23 cellular contexts compared by ENCODE assay signal in genomic region chr11:71545405-71545966, GRCh38. TPM values are rescaled to one million over a fixed set of nuclear protein-coding genes. Genes with fewer than 3 reads are reported as not detected.
DNase-seq lines count a peak whose midpoint lies in the region; ATAC-seq and TF ChIP-seq lines count a peak whose summit lies in the region.
"Had no signal": no experiment of that assay in that cellular context is flagged by ENCODE, and none has a peak within 500 bp of the region (broad histone marks: within the 10 kb centered on the region; RNA-seq: fewer than 3 reads in every experiment).

No MANE protein-coding gene starts in this region.

- peak in 3 of 4 donors; percentile 39 to 57 (median 48) for ATAC-seq in right lobe of liver
- ATAC-seq: A549; CD8-positive, alpha-beta T cell; GM12878; GM23338 had no signal

- no peak overlapping the region for H2BK120ac ChIP-seq in trophoblast cell (ENCODE audit: insufficient read depth, low read length, poor library complexity)

- peaks cover 14% of the 10 kb centered on the region for H3K27me3 Mint-ChIP-seq in endothelial cell (ENCODE audit: unreplicated experiment)

- no peak overlapping the region for H3K4me3 Mint-ChIP-seq in endothelial cell (ENCODE audit: unreplicated experiment)
- H3K4me3 Mint-ChIP-seq: CD4-positive, CD25-positive, alpha-beta regulatory T cell; CD8-positive, alpha-beta T cell; GM23338; HFFc6 had no signal

- H4K12ac ChIP-seq in trophoblast cell (ENCODE audit: low read depth, low read length): no peak overlapping the region

- H3K9ac ChIP-seq in BLaER1 treated with 17β-estradiol and CSF1 and Interleukin-3, amounts not matched to agents 10 nM and 100 nM: 0 out of 22 replicates have a peak overlapping the region, but pooled peaks of 1 of the 11 experiments have one; percentile 0
- no peak overlapping the region for H3K9ac ChIP-seq in trophoblast cell (ENCODE audit: low read length)

- peaks cover 20 to 39% (median 31%) of the 10 kb centered on the region in 11 experiments for H3K9me3 ChIP-seq in BLaER1 treated with 17β-estradiol and CSF1 and Interleukin-3, amounts not matched to agents 10 nM and 100 nM (replicated peaks in 1 of 11)
- H3K9me3 ChIP-seq in right lobe of liver: no peaks in the 10 kb centered on the region
- peaks cover 4% of the 10 kb centered on the region for H3K9me3 ChIP-seq in trophoblast cell (ENCODE audit: insufficient read depth, low read depth, low read length)
- H3K9me3 ChIP-seq in right atrium auricular region: no peaks in the 10 kb centered on the region
- H3K9me3 ChIP-seq: BE2C, HAP-1 had no signal

- WGBS in right lobe of liver (ENCODE audit: insufficient coverage, low coverage, low lambda C conversion rate, missing lambda C conversion rate): 100% methylated on average over 3 of the region's 12 CpGs
- no CpG with 5 or more reads among the region's 12 CpGs for WGBS in trophoblast cell (ENCODE audit: extremely low coverage, insufficient coverage, insufficient read length)

- H3K18ac ChIP-seq in trophoblast cell (ENCODE audit: low read length): no peak overlapping the region

- H4K91ac ChIP-seq in trophoblast cell (ENCODE audit: low read depth, low read length): no peak overlapping the region

- TF ChIP-seq POLR2A in right lobe of liver (IDR thresholded peaks at IDR 0.05): no peak
- no peak for TF ChIP-seq POLR2A in erythroblast (IDR thresholded peaks at IDR 0.05; ENCODE audit: low read length)

- no peak overlapping the region for H3K14ac ChIP-seq in trophoblast cell (ENCODE audit: low read length)

- H3K27ac ChIP-seq in BLaER1 treated with 17β-estradiol and CSF1 and Interleukin-3, amounts not matched to agents 10 nM and 100 nM: peak overlapping the region in 7 of 11 experiments; percentile 24 to 83 (median 81); a peak in 10 of 22 replicates
- no peak overlapping the region for H3K27ac ChIP-seq in right lobe of liver
- no peak overlapping the region for H3K27ac ChIP-seq in trophoblast cell (ENCODE audit: low read depth, low read length)
- H3K27ac ChIP-seq in right atrium auricular region: no peak overlapping the region
- H3K27ac ChIP-seq: A549, C4-2B had no signal

- intact Hi-C loops in right lobe of liver (cut with DNase I): no loop called here

- peaks cover 46 to 81% (median 73%) of the 10 kb centered on the region in 10 experiments for H3K4me1 ChIP-seq in BLaER1 treated with 17β-estradiol and CSF1 and Interleukin-3, amounts not matched to agents 10 nM and 100 nM
- H3K4me1 ChIP-seq in right lobe of liver (no peaks in the 10 kb centered on the region), trophoblast cell (ENCODE audit: control insufficient read depth in 1 of 2, insufficient read depth in 2 of 2, low read length in 2 of 2) (no peaks in the 10 kb centered on the region), right atrium auricular region (no peaks in the 10 kb centered on the region)
- H3K4me1 ChIP-seq: A549, BE2C, HAP-1 had no signal

- no peak for TF ChIP-seq CTCF in endothelial cell (IDR thresholded peaks at IDR 0.05; ENCODE audit: unreplicated experiment)
- TF ChIP-seq CTCF in right lobe of liver (IDR thresholded peaks at IDR 0.05): no peak
- no peak for TF ChIP-seq CTCF in right atrium auricular region (IDR thresholded peaks at IDR 0.05)

- no peak overlapping the region for H2AK5ac ChIP-seq in trophoblast cell (ENCODE audit: low read length)

- H3K36me3 Mint-ChIP-seq in endothelial cell (ENCODE audit: low read depth, unreplicated experiment): peaks cover 4% of the 10 kb centered on the region
- H3K36me3 Mint-ChIP-seq: CD8-positive, alpha-beta T cell had no signal

- H4K20me1 ChIP-seq in BLaER1 treated with 17β-estradiol and CSF1 and Interleukin-3, amounts not matched to agents 10 nM and 100 nM: no peaks in the 10 kb centered on the region; a peak in 1 of 22 replicates

- H3K4me3 ChIP-seq in BLaER1 treated with 17β-estradiol and CSF1 and Interleukin-3, amounts not matched to agents 10 nM and 100 nM: no peak overlapping the region
- H3K4me3 ChIP-seq in right lobe of liver: no peak overlapping the region
- H3K4me3 ChIP-seq in trophoblast cell (ENCODE audit: low read depth, low read length): peak overlapping the region; percentile 16
- no peak overlapping the region for H3K4me3 ChIP-seq in right atrium auricular region
- H3K4me3 ChIP-seq: A549, GM12878, GM23338, HAP-1 had no signal

- no peak overlapping the region for H3K4ac ChIP-seq in trophoblast cell (ENCODE audit: low read depth, low read length)

- peaks cover 0 to 8% (median 0%) of the 10 kb centered on the region in 11 experiments; a peak in 3 of 22 replicates for H3K36me3 ChIP-seq in BLaER1 treated with 17β-estradiol and CSF1 and Interleukin-3, amounts not matched to agents 10 nM and 100 nM
- H3K36me3 ChIP-seq in right lobe of liver: no peaks in the 10 kb centered on the region
- no peaks in the 10 kb centered on the region for H3K36me3 ChIP-seq in trophoblast cell (ENCODE audit: control insufficient read depth in 1 of 2, insufficient read depth in 2 of 2, low read length in 2 of 2)
- no peaks in the 10 kb centered on the region for H3K36me3 ChIP-seq in right atrium auricular region
- H3K36me3 ChIP-seq: BE2C, HAP-1 had no signal

- no peak overlapping the region for H3K23ac ChIP-seq in trophoblast cell (ENCODE audit: low read length)

- peak overlapping the region in 10 of 11 experiments; percentile 34 to 98 (median 88); a peak in 18 of 22 replicates for H3K4me2 ChIP-seq in BLaER1 treated with 17β-estradiol and CSF1 and Interleukin-3, amounts not matched to agents 10 nM and 100 nM
- H3K4me2 ChIP-seq in trophoblast cell (ENCODE audit: low read length): no peak overlapping the region
- H3K4me2 ChIP-seq: A549, GM23338 had no signal

- H3K27me3 ChIP-seq in BLaER1 treated with 17β-estradiol and CSF1 and Interleukin-3, amounts not matched to agents 10 nM and 100 nM: peaks cover 0 to 5% (median 0%) of the 10 kb centered on the region in 11 experiments; a peak in 1 of 22 replicates
- H3K27me3 ChIP-seq in right lobe of liver (no peaks in the 10 kb centered on the region), trophoblast cell (ENCODE audit: insufficient read depth, low read length) (no peaks in the 10 kb centered on the region), right atrium auricular region (no peaks in the 10 kb centered on the region)

- peaks cover 6% of the 10 kb centered on the region for H3K9me3 Mint-ChIP-seq in endothelial cell (ENCODE audit: unreplicated experiment)
- H3K9me3 Mint-ChIP-seq: HFFc6 had no signal

- no peaks in the 10 kb centered on the region for H3K79me1 ChIP-seq in trophoblast cell (ENCODE audit: low read length)

- no peak overlapping the region for H2AFZ ChIP-seq in trophoblast cell (ENCODE audit: insufficient read depth, low read length, poor library complexity)
- H2AFZ ChIP-seq: GM23338 had no signal

- H3K27ac Mint-ChIP-seq in endothelial cell (ENCODE audit: unreplicated experiment): peak overlapping the region; percentile 34
- H3K27ac Mint-ChIP-seq: CD4-positive, CD25-positive, alpha-beta regulatory T cell; CD8-positive, alpha-beta T cell; GM23338; HFFc6 had no signal

- H3K4me1 Mint-ChIP-seq in endothelial cell (ENCODE audit: unreplicated experiment): peaks cover 58% of the 10 kb centered on the region
- H3K4me1 Mint-ChIP-seq: CD4-positive, CD25-positive, alpha-beta regulatory T cell had no signal

- H4K8ac ChIP-seq in trophoblast cell (ENCODE audit: low read depth, low read length): no peak overlapping the region

- H2BK5ac ChIP-seq in trophoblast cell (ENCODE audit: low read depth, low read length, poor library complexity): no peak overlapping the region

- DNase-seq in endothelial cell (ENCODE audit: low spot score): no peak
- no peak for DNase-seq in right lobe of liver
- no peak for DNase-seq in trophoblast cell
- no peak for DNase-seq in globus pallidus (ENCODE audit: low spot score)
- DNase-seq in erythroblast (lab: John Stamatoyannopoulos, UW): no peak
- no peak for DNase-seq in right atrium auricular region (ENCODE audit: low spot score)
- DNase-seq: 8988T; ACHN; AML-193; BE2C; CD4-positive, CD25-positive, alpha-beta regulatory T cell; CD8-positive, alpha-beta T cell; DMS 273 treated with DMSO at 0.1 percent for 48 hours; DMS79; EL; GDM1; HFFc6 had no signal

- H2BK12ac ChIP-seq in trophoblast cell (ENCODE audit: low read length): no peak overlapping the region

- H3K79me2 ChIP-seq in trophoblast cell (ENCODE audit: control insufficient read depth, insufficient read depth, low read length, poor library complexity): no peaks in the 10 kb centered on the region

RNA-seq across cellular contexts. Expression of gene KRTAP5-9, which starts 2.7 kb away (rescaled TPM):
- total RNA-seq in endothelial cell (ENCODE audit: unreplicated experiment) (0.80 TPM), right lobe of liver (under 1 TPM in 2 of 6 experiments, not detected in 4; 0.17 to 0.38 TPM), right atrium auricular region (not detected)
- polyA plus RNA-seq in trophoblast cell (2013): 0.05 and 0.11 TPM in 2 replicates
- total RNA-seq: CD8-positive, alpha-beta T cell; GM23338 had no signal
- polyA plus RNA-seq: A549; CD4-positive, CD25-positive, alpha-beta regulatory T cell had no signal

RNA-seq across cellular contexts. Expression of gene KRTAP5-8, which starts 7.7 kb away (rescaled TPM):
- total RNA-seq in endothelial cell (ENCODE audit: unreplicated experiment) (not detected), right lobe of liver (under 1 TPM in 1 of 6 experiments, not detected in 5; 0.24 TPM), right atrium auricular region (not detected)
- not detected in 2 replicates for polyA plus RNA-seq in trophoblast cell (2013)
- total RNA-seq: GM23338, HFFc6 had no signal
- polyA plus RNA-seq: A549; CD4-positive, CD25-positive, alpha-beta regulatory T cell; GM23338 had no signal

RNA-seq across cellular contexts. Expression of gene KRTAP5-7, which starts 18.4 kb away (rescaled TPM):
- not detected for total RNA-seq in endothelial cell (ENCODE audit: unreplicated experiment)
- total RNA-seq in right lobe of liver: 1 to 10 TPM in 1 of 6 experiments, under 1 TPM in 3, not detected in 2; 0.18 to 3.9 (median 0.23) TPM
- 0.06 TPM in 1 of 2 replicates, not detected in the other for polyA plus RNA-seq in trophoblast cell (2013)
- not detected for total RNA-seq in right atrium auricular region
- total RNA-seq: CD4-positive, CD25-positive, alpha-beta regulatory T cell; CD8-positive, alpha-beta T cell; GM12878; GM23338; HFFc6 had no signal
- polyA plus RNA-seq: A549; CD4-positive, CD25-positive, alpha-beta regulatory T cell; GM23338 had no signal

RNA-seq across cellular contexts. Expression of gene KRTAP5-10, which starts 19.9 kb away (rescaled TPM):
- total RNA-seq in endothelial cell (ENCODE audit: unreplicated experiment) (0.23 TPM), right lobe of liver (under 1 TPM in 3 of 6 experiments, not detected in 3; 0.17 to 0.18 (median 0.18) TPM), right atrium auricular region (not detected)
- 0.07 TPM in 2 replicates for polyA plus RNA-seq in trophoblast cell (2013)
- total RNA-seq: CD4-positive, CD25-positive, alpha-beta regulatory T cell; CD8-positive, alpha-beta T cell; GM12878; GM23338; HFFc6 had no signal
- polyA plus RNA-seq: A549; CD4-positive, CD25-positive, alpha-beta regulatory T cell; GM23338 had no signal

RNA-seq across cellular contexts. Expression of gene KRTAP5-11, which starts 37.2 kb away (rescaled TPM):
- total RNA-seq in endothelial cell (ENCODE audit: unreplicated experiment) (not detected), right lobe of liver (not detected), right atrium auricular region (not detected)
- not detected in 2 replicates for polyA plus RNA-seq in trophoblast cell (2013)
- total RNA-seq: CD4-positive, CD25-positive, alpha-beta regulatory T cell; CD8-positive, alpha-beta T cell; GM12878; GM23338; HFFc6 had no signal
- polyA plus RNA-seq: A549; CD4-positive, CD25-positive, alpha-beta regulatory T cell; GM12878; GM23338 had no signal

Comparison
In these comparisons a context has a peak if more than half of its experiments do, and no peak if none do; other contexts are left out.
1. H3K27ac ChIP-seq: peak in BLaER1 treated with 17β-estradiol and CSF1 and Interleukin-3, amounts not matched to agents 10 nM and 100 nM (7 of 11); none in right lobe of liver (0 of 3), trophoblast cell (single experiment) and right atrium auricular region (0 of 2).